Comparison of ENCODE assay signal across 8 cellular contexts in the genomic region with DNA sequence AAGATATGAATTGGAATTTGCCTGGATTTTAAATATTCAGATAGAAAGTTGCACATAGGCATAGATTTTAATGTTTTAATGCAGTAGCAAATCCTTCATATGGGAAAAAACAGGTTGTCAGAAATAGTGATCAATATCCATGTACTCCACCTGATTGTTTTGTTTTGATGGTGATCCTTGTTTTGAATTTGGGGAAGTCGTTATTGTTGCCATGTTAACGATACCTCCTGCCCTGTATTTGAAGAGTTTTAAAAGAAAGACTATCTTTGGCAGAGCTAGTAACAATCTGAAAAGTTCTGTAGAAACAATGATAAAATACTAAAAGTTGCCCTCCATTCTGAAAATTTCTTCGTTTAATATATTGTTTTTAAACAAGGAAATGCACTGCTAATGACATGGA. TPM values are rescaled to one million over a fixed set of nuclear protein-coding genes. Genes with fewer than 3 reads are reported as not detected.
DNase-seq lines count a peak whose midpoint lies in the region; ATAC-seq and TF ChIP-seq lines count a peak whose summit lies in the region.

No MANE protein-coding gene starts in this region.

- peak overlapping the region; percentile 94 for H3K4me3 ChIP-seq in WI38 (ENCODE audit: low read depth, low read length)
- H3K4me3 ChIP-seq in iPS-18a (ENCODE audit: low read length): peak overlapping the region; percentile 79
- peak overlapping the region; percentile 99 for H3K4me3 ChIP-seq in thoracic aorta

- CTCF ChIA-PET in RWPE1 (lab: Yijun Ruan, JAX): no interaction called here

- H3K36me3 ChIP-seq in iPS-18a (ENCODE audit: control insufficient read depth, low read depth, low read length) (no peaks in the 10 kb centered on the region), thoracic aorta (no peaks in the 10 kb centered on the region)

- DNase-seq in activated CD4-positive, alpha-beta T cell treated with anti-CD3 and anti-CD28 coated beads, Interleukin-2, amount 10 ng/mL, durations not matched to agents 24 days and 14 days: no peak
- no peak for DNase-seq in activated CD4-positive, alpha-beta T cell treated with anti-CD3 and anti-CD28 coated beads, Interleukin-2, amount 50 U/mL, for 4 hours
- DNase-seq in thoracic aorta (ENCODE audit: low spot score) (no peak), RWPE1 (ENCODE audit: low spot score) (no peak)

- TF ChIP-seq CTCF in WI38 (IDR thresholded peaks at IDR 0.05; ENCODE audit: low read depth, low read length) (no peak), thoracic aorta (IDR thresholded peaks at IDR 0.05) (no peak), RWPE1 (conservative IDR thresholded peaks at IDR 0.05; ENCODE audit: low read depth) (no peak)

- H3K9me3 ChIP-seq in iPS-18a (ENCODE audit: control insufficient read depth, low read depth, low read length) (no peaks in the 10 kb centered on the region), thoracic aorta (no peaks in the 10 kb centered on the region)

- H3K9ac ChIP-seq in iPS-18a (ENCODE audit: low read length): peak overlapping the region; percentile 88

- H3K4me1 ChIP-seq in iPS-18a (ENCODE audit: control insufficient read depth, low read depth, low read length) (peaks cover 11% of the 10 kb centered on the region), thoracic aorta (ENCODE audit: control insufficient read depth in 1 of 2, low read depth in 2 of 2) (peaks cover 19 to 25% of the 10 kb centered on the region in 2 donors)

- H3K27ac Mint-ChIP-seq in activated CD4-positive, alpha-beta T cell treated with anti-CD3 and anti-CD28 coated beads, Interleukin-2, amount 10 ng/mL, durations not matched to agents 24 days and 14 days: peak overlapping the region; percentile 88

- intact Hi-C loops in activated CD4-positive, alpha-beta T cell treated with anti-CD3 and anti-CD28 coated beads, Interleukin-2, amount 10 ng/mL, durations not matched to agents 24 days and 14 days (cut with micrococcal nuclease): no loop called here

- H3K27me3 ChIP-seq in iPS-18a (ENCODE audit: control insufficient read depth, insufficient read depth, low read length) (no peaks in the 10 kb centered on the region), thoracic aorta (replicated peaks; ENCODE audit: insufficient read depth) (no peaks in the 10 kb centered on the region)

- peaks cover 36% of the 10 kb centered on the region for H3K4me1 Mint-ChIP-seq in activated CD4-positive, alpha-beta T cell treated with anti-CD3 and anti-CD28 coated beads, Interleukin-2, amount 10 ng/mL, durations not matched to agents 24 days and 14 days

- peak overlapping the region; percentile 52 for H3K27ac ChIP-seq in iPS-18a (ENCODE audit: low read length)
- peak overlapping the region; percentile 89 to 95 for H3K27ac ChIP-seq in thoracic aorta
- no peak overlapping the region for H3K27ac ChIP-seq in RWPE1

- H3K4me3 Mint-ChIP-seq in activated CD4-positive, alpha-beta T cell treated with anti-CD3 and anti-CD28 coated beads, Interleukin-2, amount 10 ng/mL, durations not matched to agents 24 days and 14 days: peak overlapping the region; percentile 88

- peaks cover 5% of the 10 kb centered on the region for H3K36me3 Mint-ChIP-seq in activated CD4-positive, alpha-beta T cell treated with anti-CD3 and anti-CD28 coated beads, Interleukin-2, amount 10 ng/mL, durations not matched to agents 24 days and 14 days (ENCODE audit: low read depth)

- H3K27me3 Mint-ChIP-seq in activated CD4-positive, alpha-beta T cell treated with anti-CD3 and anti-CD28 coated beads, Interleukin-2, amount 10 ng/mL, durations not matched to agents 24 days and 14 days: no peaks in the 10 kb centered on the region

- no peaks in the 10 kb centered on the region for H3K9me3 Mint-ChIP-seq in activated CD4-positive, alpha-beta T cell treated with anti-CD3 and anti-CD28 coated beads, Interleukin-2, amount 10 ng/mL, durations not matched to agents 24 days and 14 days

- ATAC-seq in thoracic aorta (ENCODE audit: insufficient number of reproducible peaks, low FRiP score, low read depth) (no peak), GM21737 (IDR thresholded peaks at IDR 0.05; ENCODE audit: unreplicated experiment) (no peak), GM19452 (IDR thresholded peaks at IDR 0.05; ENCODE audit: unreplicated experiment) (no peak)

- POLR2A ChIA-PET in RWPE1 (lab: Yijun Ruan, JAX; ENCODE audit: low non-redundant PET): no interaction called here

RNA-seq across cellular contexts. Expression of gene CEP350, which starts 1.1 kb away (rescaled TPM):
- total RNA-seq in activated CD4-positive, alpha-beta T cell treated with anti-CD3 and anti-CD28 coated beads, Interleukin-2, amount 10 ng/mL, durations not matched to agents 24 days and 14 days: 35.0 and 43.6 TPM in 2 replicates
- 10 to 100 TPM; 51.1 to 73.8 TPM for total RNA-seq in thoracic aorta
